In the genomic region with DNA sequence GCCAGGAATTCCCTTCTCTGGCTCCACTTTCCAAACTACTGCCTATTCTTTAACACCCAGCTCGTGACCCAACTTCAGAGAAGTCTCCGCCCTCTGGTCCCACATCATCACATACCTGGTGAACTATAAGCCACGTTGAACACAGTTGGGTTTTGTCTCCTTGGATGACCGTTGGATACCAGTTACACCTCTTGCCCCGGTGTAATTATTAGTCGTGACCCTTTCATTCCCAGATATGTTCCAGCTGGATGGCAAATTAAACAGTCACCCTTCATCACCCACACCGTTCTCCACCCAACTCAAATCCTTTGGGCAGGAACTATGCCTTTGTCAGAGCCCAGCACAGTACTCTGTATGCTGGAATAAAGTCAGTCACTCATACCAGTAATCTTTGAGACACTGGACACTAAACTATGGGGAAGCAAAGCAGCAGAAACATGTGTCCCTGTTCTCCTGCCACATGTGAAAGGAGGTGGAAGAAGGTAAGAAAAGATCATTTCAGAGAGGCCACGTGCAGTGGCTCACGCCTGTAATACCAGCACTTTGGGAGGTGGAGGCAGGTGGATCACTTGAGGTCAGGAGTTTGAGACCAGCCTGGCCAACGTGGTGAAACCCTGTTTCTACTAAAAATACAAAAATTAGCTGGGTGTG, we compare ENCODE assay signal across 22 cellular contexts.
"Had no signal": no experiment of that assay in that cellular context is flagged by ENCODE, and none has a peak within 500 bp of the region (broad histone marks: within the 10 kb centered on the region; RNA-seq: fewer than 3 reads in every experiment).

No MANE protein-coding gene starts in this region.

- H3K27ac Mint-ChIP-seq: activated CD4-positive, alpha-beta T cell treated with anti-CD3 and anti-CD28 coated beads, Interleukin-2, amount 10 ng/mL, durations not matched to agents 24 days and 14 days; activated CD8-positive, alpha-beta T cell treated with anti-CD3 and anti-CD28 coated beads for 36 hours; activated naive CD4-positive, alpha-beta T cell treated with anti-CD3 and anti-CD28 coated beads for 36 hours; activated naive CD4-positive, alpha-beta T cell treated with anti-CD3 and anti-CD28 coated beads, Interleukin-2, amount 50 U/mL, for 72 hours; activated T-helper 17 cell treated with anti-CD3 and anti-CD28 coated beads, Interleukin-2, amount 50 U/mL, for 72 hours; T-helper 1 cell treated with Interleukin-12 subunit alpha and Interleukin-12 subunit beta and Interleukin-4 antibody, amounts not matched to agents 30 μg/mL and 1 μg/mL, for 36 hours; T-helper 2 cell treated with Interferon-gamma antibody and Interleukin-4, amounts not matched to agents 5 μg/mL and 100 μg/mL, for 36 hours had no signal

- H3K9me3 Mint-ChIP-seq: activated CD4-positive, alpha-beta T cell treated with anti-CD3 and anti-CD28 coated beads, Interleukin-2, amount 10 ng/mL, durations not matched to agents 24 days and 14 days; activated CD8-positive, alpha-beta T cell treated with anti-CD3 and anti-CD28 coated beads for 36 hours; activated naive CD4-positive, alpha-beta T cell treated with anti-CD3 and anti-CD28 coated beads for 36 hours; activated naive CD4-positive, alpha-beta T cell treated with anti-CD3 and anti-CD28 coated beads, Interleukin-2, amount 50 U/mL, for 72 hours; activated T-cell treated with anti-CD3 and anti-CD28 coated beads, Interleukin-2, amount 50 U/mL, for 4 hours; activated T-helper 17 cell treated with anti-CD3 and anti-CD28 coated beads, Interleukin-2, amount 50 U/mL, for 72 hours; T-helper 1 cell treated with Interleukin-12 subunit alpha and Interleukin-12 subunit beta and Interleukin-4 antibody, amounts not matched to agents 30 μg/mL and 1 μg/mL, for 36 hours; T-helper 2 cell treated with Interferon-gamma antibody and Interleukin-4, amounts not matched to agents 5 μg/mL and 100 μg/mL, for 36 hours had no signal

- H3K27me3 Mint-ChIP-seq: activated CD4-positive, alpha-beta T cell treated with anti-CD3 and anti-CD28 coated beads, Interleukin-2, amount 10 ng/mL, durations not matched to agents 24 days and 14 days; activated CD8-positive, alpha-beta T cell treated with anti-CD3 and anti-CD28 coated beads for 36 hours; activated T-helper 17 cell treated with anti-CD3 and anti-CD28 coated beads, Interleukin-2, amount 50 U/mL, for 72 hours had no signal

- ATAC-seq: activated CD8-positive, alpha-beta T cell treated with anti-CD3 and anti-CD28 coated beads for 36 hours; activated naive CD4-positive, alpha-beta T cell treated with anti-CD3 and anti-CD28 coated beads, Interleukin-2, amount 50 U/mL, for 72 hours; activated T-cell treated with anti-CD3 and anti-CD28 coated beads, Interleukin-2, amount 50 U/mL, for 4 hours; activated T-helper 17 cell treated with anti-CD3 and anti-CD28 coated beads, Interleukin-2, amount 50 U/mL, for 72 hours; body of pancreas; Panc1 had no signal

- H3K4me3 Mint-ChIP-seq: activated CD4-positive, alpha-beta T cell treated with anti-CD3 and anti-CD28 coated beads, Interleukin-2, amount 10 ng/mL, durations not matched to agents 24 days and 14 days; activated CD8-positive, alpha-beta T cell treated with anti-CD3 and anti-CD28 coated beads for 36 hours; activated naive CD4-positive, alpha-beta T cell treated with anti-CD3 and anti-CD28 coated beads for 36 hours; activated T-cell treated with anti-CD3 and anti-CD28 coated beads, Interleukin-2, amount 50 U/mL, for 4 hours; activated T-helper 17 cell treated with anti-CD3 and anti-CD28 coated beads, Interleukin-2, amount 50 U/mL, for 72 hours; T-helper 1 cell treated with Interleukin-12 subunit alpha and Interleukin-12 subunit beta and Interleukin-4 antibody, amounts not matched to agents 30 μg/mL and 1 μg/mL, for 36 hours; T-helper 2 cell treated with Interferon-gamma antibody and Interleukin-4, amounts not matched to agents 5 μg/mL and 100 μg/mL, for 36 hours had no signal

- DNase-seq: activated CD4-positive, alpha-beta T cell treated with anti-CD3 and anti-CD28 coated beads, Interleukin-2, amount 10 ng/mL, durations not matched to agents 24 days and 14 days; activated CD4-positive, alpha-beta T cell treated with anti-CD3 and anti-CD28 coated beads, Interleukin-2, amount 50 U/mL, for 4 hours; activated CD8-positive, alpha-beta T cell treated with anti-CD3 and anti-CD28 coated beads for 36 hours; activated gamma-delta T cell treated with Interleukin-2 at 50 U/mL for 16 hours; activated naive CD4-positive, alpha-beta T cell treated with anti-CD3 and anti-CD28 coated beads for 36 hours; activated T-cell treated with anti-CD3 and anti-CD28 coated beads, Interleukin-2, amount 50 U/mL, for 4 hours; body of pancreas; KBM-7; NCI-H1105; NCI-H1417 treated with DMSO at 0.1 percent for 48 hours; NCI-H187 treated with DMSO at 0.1 percent for 48 hours; NCI-H2081; NCI-H2171 treated with DMSO at 0.1 percent for 48 hours; NCI-H226; NCI-H524 treated with DMSO at 0.1 percent for 48 hours; SHP77 treated with DMSO at 0.1 percent for 48 hours; SK-N-SH had no signal
